14 cellular contexts compared by ENCODE assay signal in the genomic region with DNA sequence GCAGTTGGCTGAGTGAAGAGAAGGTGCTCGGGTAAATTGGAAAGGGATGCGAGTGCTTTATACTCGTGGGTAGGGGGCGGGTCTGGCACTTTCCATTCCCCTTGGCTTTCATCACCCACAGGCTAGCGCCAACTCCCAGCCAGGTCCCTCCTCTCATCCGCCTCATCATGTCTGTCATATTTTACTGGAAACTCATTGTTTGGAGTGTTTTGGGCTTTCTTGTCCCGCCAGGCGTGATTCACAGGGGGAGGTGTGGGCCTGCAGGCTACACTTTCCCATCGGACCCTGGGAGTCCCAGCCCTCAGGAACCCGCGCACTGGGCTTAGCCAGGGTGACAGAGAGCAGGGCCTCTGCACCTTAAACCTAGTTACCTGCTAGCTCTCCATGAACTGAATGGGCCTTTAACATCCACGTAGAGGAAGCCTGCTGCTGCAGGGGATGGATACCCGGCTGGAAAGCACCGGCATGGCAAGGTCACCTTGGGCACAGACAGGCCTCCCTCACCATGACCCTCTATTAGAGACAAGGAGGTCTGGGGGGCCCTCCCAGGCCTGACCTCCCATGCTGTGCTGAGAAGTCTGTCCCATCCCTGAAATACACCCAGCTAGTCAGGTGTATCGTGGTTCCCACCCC. TPM values are rescaled to one million over a fixed set of nuclear protein-coding genes. Genes with fewer than 3 reads are reported as not detected.
DNase-seq lines count a peak whose midpoint lies in the region; ATAC-seq and TF ChIP-seq lines count a peak whose summit lies in the region.
"Had no signal": no experiment of that assay in that cellular context is flagged by ENCODE, and none has a peak within 500 bp of the region (broad histone marks: within the 10 kb centered on the region; RNA-seq: fewer than 3 reads in every experiment).

KRT14 (minus strand) TSS at position 33 of the 633 bp plus-strand sequence. CDS start 61 bp downstream, outside the sequence.

- intact Hi-C loops in mammary epithelial cell (cut with micrococcal nuclease) = loop anchor here (1.0 kb wide), 1 partner anchor 25 kb away; the partner anchor contains the start of gene KRT16

- no peaks in the 10 kb centered on the region for H3K4me1 Mint-ChIP-seq in neural crest cell
- H3K4me1 Mint-ChIP-seq in HFFc6 (ENCODE audit: low read depth) = peaks cover 9% of the 10 kb centered on the region
- H3K4me1 Mint-ChIP-seq: CD4-positive, CD25-positive, alpha-beta regulatory T cell had no signal

- H3K36me3 ChIP-seq in mammary epithelial cell (ENCODE audit: insufficient read depth, low read length) = peaks cover 23% of the 10 kb centered on the region
- H3K36me3 ChIP-seq in thymus (ENCODE audit: control insufficient read depth, insufficient read depth) = no peaks in the 10 kb centered on the region

- H3K9me3 Mint-ChIP-seq in neural crest cell (no peaks in the 10 kb centered on the region), HFFc6 (no peaks in the 10 kb centered on the region)
- H3K9me3 Mint-ChIP-seq: CD4-positive, CD25-positive, alpha-beta regulatory T cell had no signal

- H3K27ac ChIP-seq in mammary epithelial cell (ENCODE audit: insufficient read depth, low read depth, low read length) = peak within 1 kb of the TSS; percentile 90
- peak within 1 kb of the TSS; percentile 53 for H3K27ac ChIP-seq in thymus (ENCODE audit: low read depth)

- 4% methylated on average over 11 of the region's 15 CpGs for WGBS in mammary epithelial cell (ENCODE audit: low coverage, missing lambda C conversion rate)
- WGBS in thymus = 91% methylated on average over 15 of the region's 15 CpGs

- H3K27me3 ChIP-seq in mammary epithelial cell (ENCODE audit: insufficient read depth, low read length) = no peaks in the 10 kb centered on the region
- H3K27me3 ChIP-seq in thymus (ENCODE audit: control insufficient read depth, insufficient read depth) = no peaks in the 10 kb centered on the region

- dilution Hi-C loops in mammary epithelial cell (cut with HindIII; ENCODE audit: low sequenced_read_pairs) = loop anchor here (5.0 kb wide), 3 partner anchors 40 to 65 kb away; no protein-coding TSS in a partner anchor

- H3K36me3 Mint-ChIP-seq in neural crest cell (ENCODE audit: low read depth) = no peaks in the 10 kb centered on the region
- no peaks in the 10 kb centered on the region for H3K36me3 Mint-ChIP-seq in HFFc6 (ENCODE audit: low read depth)
- H3K36me3 Mint-ChIP-seq: CD4-positive, CD25-positive, alpha-beta regulatory T cell had no signal

- H3K4me3 Mint-ChIP-seq in neural crest cell (no peak within 1 kb of the TSS), HFFc6 (no peak within 1 kb of the TSS)
- H3K4me3 Mint-ChIP-seq: CD4-positive, CD25-positive, alpha-beta regulatory T cell had no signal

- peaks cover 36% of the 10 kb centered on the region for H3K4me1 ChIP-seq in mammary epithelial cell (ENCODE audit: insufficient read depth, low read length)
- no peaks in the 10 kb centered on the region for H3K4me1 ChIP-seq in thymus (ENCODE audit: control insufficient read depth, insufficient read depth, low read length)

- H2AFZ ChIP-seq in mammary epithelial cell (ENCODE audit: low read depth, low read length) = no peak within 1 kb of the TSS

- CTCF ChIA-PET in mammary epithelial cell (lab: Charles Lee; ENCODE audit: low non-redundant PET) = no interaction called here

- no peak for ATAC-seq in HG03520 (IDR thresholded peaks at IDR 0.05; ENCODE audit: unreplicated experiment)
- ATAC-seq: HCT116 had no signal

- peak within 1 kb of the TSS; percentile 75 for H3K4me2 ChIP-seq in mammary epithelial cell (ENCODE audit: insufficient read depth, low read depth, low read length)

- H3K4me3 ChIP-seq in mammary epithelial cell (replicated peaks in 1 of 3; ENCODE audit: insufficient read depth in 1 of 3, low read depth in 2 of 3, low read length in 3 of 3) = peak within 1 kb of the TSS; percentile 75 to 82 (median 82)
- H3K4me3 ChIP-seq in thymus (ENCODE audit: low read length) = no peak within 1 kb of the TSS

- TF ChIP-seq CTCF in mammary epithelial cell (conservative IDR thresholded peaks at IDR 0.05 in 1 of 2, IDR thresholded peaks at IDR 0.05 in 1 of 2; ENCODE audit: extremely low read depth in 1 of 2, insufficient read depth in 1 of 2, low read depth in 1 of 2, low read length in 2 of 2) (no peak), neural crest cell (conservative IDR thresholded peaks at IDR 0.05) (no peak), HFFc6 (IDR thresholded peaks at IDR 0.05) (no peak)

- TSS peak; percentile 27 for BruUV-seq in mammary epithelial cell (replicated peaks; lab: Mats Ljungman, UMichigan)

- DNase-seq in M059J (ENCODE audit: low read depth) (peak; percentile 11), mammary epithelial cell (peak; percentile 97), neural crest cell (ENCODE audit: low read depth, low spot score) (no peak), NOMO-1 (lab: John Stamatoyannopoulos, UW; ENCODE audit: unreplicated experiment in 2 of 2) (no peak), HFFc6 (no peak)
- DNase-seq: CD4-positive, CD25-positive, alpha-beta regulatory T cell; DMS79; NCI-H2227 treated with DMSO at 0.1 percent for 48 hours; NCI-H526; NK-92 treated with Interleukin-12 subunit alpha and Interleukin-12 subunit beta, amount 100 ng/mL, for 24 hours had no signal

- in situ Hi-C loops in mammary epithelial cell (cut with MboI; ENCODE audit: low sequenced_read_pairs in 2 of 2) = no loop called here

- H3K27me3 Mint-ChIP-seq in neural crest cell (ENCODE audit: low read depth) (peaks cover 5% of the 10 kb centered on the region), HFFc6 (ENCODE audit: insufficient read depth) (peaks cover 38% of the 10 kb centered on the region)

- H3K9me3 ChIP-seq in mammary epithelial cell (replicated peaks; ENCODE audit: insufficient read depth, low read length) (no peaks in the 10 kb centered on the region), thymus (ENCODE audit: control insufficient read depth) (no peaks in the 10 kb centered on the region)

- peaks cover 44% of the 10 kb centered on the region for H3K79me2 ChIP-seq in mammary epithelial cell (ENCODE audit: insufficient read depth, low read length)

- no peaks in the 10 kb centered on the region for H4K20me1 ChIP-seq in mammary epithelial cell (ENCODE audit: insufficient read depth, low read length)

- peak within 1 kb of the TSS; percentile 71 for H3K27ac Mint-ChIP-seq in neural crest cell (ENCODE audit: unreplicated experiment)
- no peak within 1 kb of the TSS for H3K27ac Mint-ChIP-seq in HFFc6
- H3K27ac Mint-ChIP-seq: CD4-positive, CD25-positive, alpha-beta regulatory T cell had no signal

- H3K9ac ChIP-seq in mammary epithelial cell (ENCODE audit: insufficient read depth, low read length) = peak within 1 kb of the TSS; percentile 98

RNA-seq across cellular contexts. Expression of gene KRT14, which starts in this region (rescaled TPM):
- total RNA-seq in M059J (2014; rRNA removed; shearing (Covaris generic)) = 0.27 TPM in 1 of 2 replicates, not detected in the other
- total RNA-seq in mammary epithelial cell (1,000 to 10,000 TPM; 4,602 to 9,976 TPM), neural crest cell (not detected in 2 replicates)
- polyA plus RNA-seq in mammary epithelial cell (26,464 TPM), thymus (210 TPM)
- 15,260 TPM for polyA minus RNA-seq in mammary epithelial cell
- 1 to 10 TPM in 4 of 6 experiments, under 1 TPM in 2; 0.14 to 2.0 (median 1.5) TPM for total RNA-seq in HFFc6 (2021; fragmentation: NEBNext Ultra II Directional; extraction: Animal tissue kit (Norgen Biotek cat#: 25700))
- total RNA-seq: A673; CD4-positive, CD25-positive, alpha-beta regulatory T cell had no signal
- polyA plus RNA-seq: CD4-positive, CD25-positive, alpha-beta regulatory T cell had no signal

Comparison
In these comparisons a context has a peak if more than half of its experiments do, and no peak if none do; other contexts are left out.
1. RNA of gene KRT14 (total RNA-seq): 4,602 to 9,976 TPM in mammary epithelial cell; 0.14 to 2.0 TPM in HFFc6, 0.27 TPM in M059J and not detected in neural crest cell; every median in the first group is over 1,000 times any median in the second.
2. RNA of gene KRT14 (polyA plus RNA-seq): 26,464 TPM in mammary epithelial cell (single experiment); 210 TPM in thymus (single experiment); every median in the first group is over 100 times any median in the second.
3. Peak in DNase-seq in M059J; RNA of the gene not detected or under 1 TPM.